In the genomic region with DNA sequence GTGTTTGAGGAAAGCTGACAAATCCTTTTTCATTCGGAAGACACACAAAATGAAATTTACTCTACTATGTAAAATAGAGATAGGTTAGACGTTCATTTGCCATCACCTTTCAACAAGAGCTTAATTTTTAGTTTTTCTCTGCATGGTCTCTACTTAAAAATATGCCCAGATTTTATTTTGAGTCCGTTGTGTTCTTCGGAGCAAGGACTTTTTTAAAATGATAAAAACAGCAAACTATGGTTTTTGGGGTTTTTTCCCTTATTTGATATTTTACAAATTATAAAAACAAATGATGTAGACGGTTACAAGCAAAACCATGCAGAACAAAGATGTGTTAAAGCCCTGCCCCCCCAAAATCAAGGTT, we compare ENCODE assay signal across 9 cellular contexts. TPM values are rescaled to one million over a fixed set of nuclear protein-coding genes. Genes with fewer than 3 reads are reported as not detected.
DNase-seq lines count a peak whose midpoint lies in the region; ATAC-seq lines count a peak whose summit lies in the region.
"Had no signal": no experiment of that assay in that cellular context is flagged by ENCODE, and none has a peak within 500 bp of the region (broad histone marks: within the 10 kb centered on the region; RNA-seq: fewer than 3 reads in every experiment).

No MANE protein-coding gene starts in this region.

- H3K4me1 Mint-ChIP-seq in activated CD4-positive, alpha-beta T cell treated with anti-CD3 and anti-CD28 coated beads for 36 hours: peaks cover 34% of the 10 kb centered on the region
- H3K4me1 Mint-ChIP-seq in T-helper 17 cell: peaks cover 34% of the 10 kb centered on the region
- peaks cover 34 to 35% of the 10 kb centered on the region in 2 donors for H3K4me1 Mint-ChIP-seq in effector memory CD8-positive, alpha-beta T cell (ENCODE audit: low read depth in 2 of 2)

- no peaks in the 10 kb centered on the region for H3K27me3 Mint-ChIP-seq in activated CD4-positive, alpha-beta T cell treated with anti-CD3 and anti-CD28 coated beads for 36 hours
- no peaks in the 10 kb centered on the region for H3K27me3 Mint-ChIP-seq in T-helper 17 cell
- H3K27me3 Mint-ChIP-seq in effector memory CD8-positive, alpha-beta T cell: no peaks in the 10 kb centered on the region

- no peak overlapping the region for H3K9ac ChIP-seq in skeletal muscle tissue (ENCODE audit: low read depth in 1 of 3, low read length in 3 of 3)

- H3K27ac ChIP-seq in skeletal muscle tissue (ENCODE audit: low read depth, low read length): peak overlapping the region; percentile 54

- peaks cover 33 to 39% (median 36%) of the 10 kb centered on the region in 3 donors for H3K4me1 ChIP-seq in skeletal muscle tissue (ENCODE audit: control insufficient read depth in 3 of 3, insufficient read depth in 3 of 3, low read length in 3 of 3)

- no peak for DNase-seq in activated CD4-positive, alpha-beta T cell treated with anti-CD3 and anti-CD28 coated beads for 36 hours
- no peak for DNase-seq in activated CD4-positive, alpha-beta T cell treated with anti-CD3 and anti-CD28 coated beads for 4 hours
- DNase-seq in T-helper 17 cell (no peak), NCI-H748 treated with DMSO at 0.1 percent for 48 hours (lab: John Stamatoyannopoulos, UW) (no peak), mucosa of gallbladder (ENCODE audit: low spot score) (no peak)
- no peak for DNase-seq in effector memory CD8-positive, alpha-beta T cell
- DNase-seq: NCI-H1417 treated with DMSO at 0.1 percent for 48 hours had no signal

- H3K36me3 ChIP-seq in skeletal muscle tissue (ENCODE audit: control insufficient read depth in 3 of 3, insufficient read depth in 3 of 3, low read length in 3 of 3): peaks cover 26 to 38% (median 37%) of the 10 kb centered on the region in 3 donors

- peaks cover 32% of the 10 kb centered on the region for H3K36me3 Mint-ChIP-seq in activated CD4-positive, alpha-beta T cell treated with anti-CD3 and anti-CD28 coated beads for 36 hours (ENCODE audit: low read depth)
- H3K36me3 Mint-ChIP-seq in T-helper 17 cell (ENCODE audit: low read depth): peaks cover 6% of the 10 kb centered on the region
- H3K36me3 Mint-ChIP-seq in effector memory CD8-positive, alpha-beta T cell (ENCODE audit: insufficient read depth): peaks cover 77% of the 10 kb centered on the region

- no peak overlapping the region for H3K4me3 ChIP-seq in skeletal muscle tissue (ENCODE audit: low read length in 3 of 3)

- intact Hi-C loops in activated CD4-positive, alpha-beta T cell treated with anti-CD3 and anti-CD28 coated beads for 36 hours (cut with DNase I, micrococcal nuclease): loop anchor here (1.0 to 10.0 kb wide), 5 partner anchors 72 to 232 kb away; no protein-coding TSS in a partner anchor

- CTCF ChIA-PET in activated CD4-positive, alpha-beta T cell treated with anti-CD3 and anti-CD28 coated beads for 36 hours (lab: Charles Lee): interaction anchor here (0.5 to 6.6 kb wide), 47 partner anchors 9 to 1566 kb away, joined by 3 to 94 read pairs (median 5); no protein-coding TSS in a partner anchor

- H3K9me3 ChIP-seq in T-helper 17 cell (ENCODE audit: control insufficient read depth, low read length, poor library complexity, severe bottlenecking) (no peaks in the 10 kb centered on the region), skeletal muscle tissue (ENCODE audit: control insufficient read depth in 3 of 3, low read length in 3 of 3) (no peaks in the 10 kb centered on the region)

- no peak overlapping the region for H3K4me3 Mint-ChIP-seq in activated CD4-positive, alpha-beta T cell treated with anti-CD3 and anti-CD28 coated beads for 36 hours
- H3K4me3 Mint-ChIP-seq in T-helper 17 cell: peak overlapping the region; percentile 57
- H3K4me3 Mint-ChIP-seq in effector memory CD8-positive, alpha-beta T cell: peak overlapping the region in 1 of 2 donors; percentile 45

- H3K27me3 ChIP-seq in skeletal muscle tissue (ENCODE audit: control insufficient read depth in 3 of 3, insufficient read depth in 3 of 3, low read length in 3 of 3): no peaks in the 10 kb centered on the region

- POLR2A ChIA-PET in activated CD4-positive, alpha-beta T cell treated with anti-CD3 and anti-CD28 coated beads for 36 hours (lab: Charles Lee): interaction anchor here (0.6 to 1.5 kb wide), 3 partner anchors 45 to 72 kb away, joined by 3 to 4 read pairs (median 3); no protein-coding TSS in a partner anchor

- no peak for ATAC-seq in activated CD4-positive, alpha-beta T cell treated with anti-CD3 and anti-CD28 coated beads for 36 hours
- ATAC-seq in T-helper 17 cell (no peak), GM19452 (IDR thresholded peaks at IDR 0.05; ENCODE audit: unreplicated experiment) (no peak)
- no peak for ATAC-seq in effector memory CD8-positive, alpha-beta T cell (replicated peaks)

- H3K9me3 Mint-ChIP-seq in activated CD4-positive, alpha-beta T cell treated with anti-CD3 and anti-CD28 coated beads for 36 hours (ENCODE audit: low read depth): no peaks in the 10 kb centered on the region
- no peaks in the 10 kb centered on the region for H3K9me3 Mint-ChIP-seq in effector memory CD8-positive, alpha-beta T cell

- peak overlapping the region; percentile 63 for H3K27ac Mint-ChIP-seq in activated CD4-positive, alpha-beta T cell treated with anti-CD3 and anti-CD28 coated beads for 36 hours
- peak overlapping the region; percentile 95 for H3K27ac Mint-ChIP-seq in T-helper 17 cell
- peak overlapping the region; percentile 86 to 91 for H3K27ac Mint-ChIP-seq in effector memory CD8-positive, alpha-beta T cell

RNA-seq across cellular contexts. Expression of a gene that starts 53.3 kb away (rescaled TPM):
- 1 to 10 TPM in 1 of 2 experiments, under 1 TPM in 1; 0.94 to 1.4 TPM for total RNA-seq in activated CD4-positive, alpha-beta T cell treated with anti-CD3 and anti-CD28 coated beads for 36 hours
- 1 to 10 TPM; 2.2 to 4.0 TPM for total RNA-seq in T-helper 17 cell
- total RNA-seq in skeletal muscle tissue: 2.1 TPM
- total RNA-seq in mucosa of gallbladder: 0.55 TPM
